13 cellular contexts compared by ENCODE assay signal in genomic region chr2:60260646-60261296, GRCh38.
A peak's percentile ranks its signal among the peaks of the same experiment; 100 is the strongest.
DNase-seq lines count a peak whose midpoint lies in the region; ATAC-seq, FAIRE-seq and TF ChIP-seq lines count a peak whose summit lies in the region.
"Had no signal": no experiment of that assay in that cellular context is flagged by ENCODE, and none has a peak within 500 bp of the region (broad histone marks: within the 10 kb centered on the region; RNA-seq: fewer than 3 reads in every experiment).

No MANE protein-coding gene starts in this region.

- H2BK120ac ChIP-seq in mesenchymal stem cell (ENCODE audit: low read depth, low read length) = no peak overlapping the region

- no peak for ATAC-seq in HG02571 (IDR thresholded peaks at IDR 0.05; ENCODE audit: unreplicated experiment)
- ATAC-seq: activated T-cell treated with anti-CD3 and anti-CD28 coated beads, Interleukin-2, amount 50 U/mL, for 72 hours; mucosa of descending colon had no signal

- H3K36me3 ChIP-seq in keratinocyte (ENCODE audit: control insufficient read depth in 2 of 2, extremely low read depth in 1 of 2, insufficient read depth in 2 of 2, low read length in 2 of 2) (no peaks in the 10 kb centered on the region), mesenchymal stem cell (ENCODE audit: control insufficient read depth in 1 of 2, insufficient read depth in 2 of 2, low read depth in 1 of 2, low read length in 2 of 2) (no peaks in the 10 kb centered on the region)

- no peak overlapping the region for H2BK12ac ChIP-seq in mesenchymal stem cell (ENCODE audit: low read length in 2 of 2)

- H3K27me3 ChIP-seq in keratinocyte (ENCODE audit: control insufficient read depth, extremely low read depth, insufficient read depth, low read length) = no peaks in the 10 kb centered on the region
- H3K27me3 ChIP-seq in mesenchymal stem cell (ENCODE audit: control insufficient read depth in 1 of 2, insufficient read depth in 1 of 2, low read length in 2 of 2) = no peaks in the 10 kb centered on the region

- H3K9ac ChIP-seq in keratinocyte (ENCODE audit: control insufficient read depth, extremely low read depth, insufficient read depth, low read length) (peak overlapping the region; percentile 11), mesenchymal stem cell (ENCODE audit: low read length) (no peak overlapping the region)

- H3K23ac ChIP-seq in mesenchymal stem cell (ENCODE audit: low read length in 2 of 2) = no peak overlapping the region

- peak; percentile 70 for FAIRE-seq in keratinocyte (lab: Jason Lieb, UNC)
- FAIRE-seq: D721Med had no signal

- H3K4me3 ChIP-seq in keratinocyte (ENCODE audit: control insufficient read depth in 2 of 3, extremely low read depth in 1 of 3, insufficient read depth in 2 of 3, low read depth in 1 of 3, low read length in 3 of 3) = no peak overlapping the region
- no peak overlapping the region for H3K4me3 ChIP-seq in mesenchymal stem cell (ENCODE audit: insufficient read depth in 1 of 2, low read depth in 1 of 2, low read length in 2 of 2)
- H3K4me3 ChIP-seq: mucosa of descending colon had no signal

- H4K20me1 ChIP-seq in keratinocyte (ENCODE audit: control insufficient read depth, extremely low read depth, insufficient read depth, low read length) = no peaks in the 10 kb centered on the region

- H3K4me2 ChIP-seq in keratinocyte (ENCODE audit: control insufficient read depth, extremely low read depth, insufficient read depth, low read depth, low read length) = peak overlapping the region; percentile 17
- H3K4me2 ChIP-seq in mesenchymal stem cell (ENCODE audit: low read length, poor library complexity, severe bottlenecking) = no peak overlapping the region

- dilution Hi-C loops in keratinocyte (cut with MboI; ENCODE audit: extremely low pct_ligation_motif_present, low sequenced_read_pairs) = no loop called here

- no peak overlapping the region for H2AK5ac ChIP-seq in mesenchymal stem cell (ENCODE audit: low read length, severe bottlenecking)

- peaks cover 12% of the 10 kb centered on the region for H3K4me1 ChIP-seq in keratinocyte (ENCODE audit: control insufficient read depth, extremely low read depth, insufficient read depth, low read length)
- no peaks in the 10 kb centered on the region for H3K4me1 ChIP-seq in mesenchymal stem cell (ENCODE audit: control insufficient read depth, insufficient read depth, low read depth, low read length)

- H2BK15ac ChIP-seq in mesenchymal stem cell (ENCODE audit: low read depth, poor library complexity, severe bottlenecking) = no peak overlapping the region

- TF ChIP-seq CTCF in keratinocyte (optimal IDR thresholded peaks at IDR 0.05 in 1 of 3, IDR thresholded peaks at IDR 0.05 in 1 of 3, conservative IDR thresholded peaks at IDR 0.05 in 1 of 3; ENCODE audit: extremely low read depth in 1 of 3, insufficient read depth in 2 of 3, low read length in 3 of 3) (no peak), GM10266 (IDR thresholded peaks at IDR 0.05; ENCODE audit: control insufficient read depth, insufficient read depth, low read depth, missing control alignments) (no peak)

- no peak overlapping the region for H3K18ac ChIP-seq in mesenchymal stem cell (ENCODE audit: low read depth in 1 of 2, low read length in 2 of 2)

- H3K79me1 ChIP-seq in mesenchymal stem cell (replicated peaks; ENCODE audit: low read length, poor library complexity, severe bottlenecking) = no peaks in the 10 kb centered on the region

- H3K9me1 ChIP-seq in keratinocyte (ENCODE audit: control insufficient read depth, extremely low read depth, insufficient read depth, low read length) = no peaks in the 10 kb centered on the region

- H3K9me3 ChIP-seq in keratinocyte (ENCODE audit: control insufficient read depth, low read depth, low read length) (no peaks in the 10 kb centered on the region), mesenchymal stem cell (ENCODE audit: control insufficient read depth, low read length) (no peaks in the 10 kb centered on the region)
- H3K9me3 ChIP-seq: mucosa of descending colon had no signal

- H3K4ac ChIP-seq in mesenchymal stem cell (ENCODE audit: low read depth in 1 of 2, low read length in 2 of 2) = no peak overlapping the region

- H3K14ac ChIP-seq in mesenchymal stem cell (ENCODE audit: low read length in 2 of 2) = no peak overlapping the region

- no peak overlapping the region for H4K91ac ChIP-seq in mesenchymal stem cell (ENCODE audit: low read length)

- no peaks in the 10 kb centered on the region for H3K79me2 ChIP-seq in keratinocyte (ENCODE audit: control insufficient read depth, insufficient read depth, low read length)

- H3K27ac ChIP-seq in keratinocyte (ENCODE audit: control insufficient read depth, insufficient read depth, low read length) (peak overlapping the region; percentile 40), mesenchymal stem cell (ENCODE audit: low read length, poor library complexity, severe bottlenecking) (no peak overlapping the region)

- H2AFZ ChIP-seq in keratinocyte (ENCODE audit: control insufficient read depth, low read length) (peak overlapping the region; percentile 65), mesenchymal stem cell (ENCODE audit: low read depth, low read length) (no peak overlapping the region)

- peak; percentile 24 for DNase-seq in A172 (ENCODE audit: low spot score)
- peak; percentile 40 for DNase-seq in HT-29 (ENCODE audit: low spot score)
- peak; percentile 32 for DNase-seq in SW480 (ENCODE audit: low spot score)
- no peak for DNase-seq in keratinocyte (ENCODE audit: low read depth, low spot score)
- no peak for DNase-seq in SK-N-DZ (ENCODE audit: low spot score)
- DNase-seq in mesenchymal stem cell = no peak
- DNase-seq in GM10266 (ENCODE audit: extremely low spot score) = no peak
- DNase-seq: activated CD4-positive, alpha-beta T cell treated with anti-CD3 and anti-CD28 coated beads for 48 hours; activated T-cell treated with anti-CD3 and anti-CD28 coated beads, Interleukin-2, amount 50 U/mL, for 72 hours; Karpas-422; mucosa of descending colon had no signal

- H4K8ac ChIP-seq in mesenchymal stem cell (ENCODE audit: low read length) = no peak overlapping the region

- no peak overlapping the region for H2BK5ac ChIP-seq in mesenchymal stem cell (ENCODE audit: low read depth, low read length, poor library complexity, severe bottlenecking)

- 70% methylated on average over 13 of the region's 13 CpGs for WGBS in mesenchymal stem cell

Comparison
In these comparisons a context has a peak if more than half of its experiments do, and no peak if none do; other contexts are left out.
1. DNase-seq: peak in A172 (single experiment), HT-29 (single experiment) and SW480 (single experiment); none in keratinocyte (single experiment), SK-N-DZ (single experiment), mesenchymal stem cell (single experiment) and GM10266 (single experiment).